In the genomic region with DNA sequence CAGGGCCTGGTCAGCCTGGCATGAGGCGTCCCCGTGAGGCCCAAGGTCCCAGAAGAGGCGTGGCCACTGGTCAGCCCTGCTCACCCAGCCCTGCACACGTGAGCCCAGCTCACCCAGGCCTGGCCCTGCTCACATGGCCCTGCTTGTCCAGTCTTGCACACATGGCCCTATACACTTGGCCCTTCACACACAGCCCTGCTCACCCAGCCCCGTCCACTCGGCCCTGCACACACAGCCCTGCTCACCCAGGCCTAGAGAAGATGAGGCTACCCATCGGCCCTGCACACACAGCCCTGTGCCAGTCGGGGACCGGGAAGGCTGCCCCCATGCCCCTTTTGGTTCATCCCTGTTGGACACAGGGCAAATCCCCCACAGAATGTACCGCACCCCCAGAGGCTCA, we compare ENCODE assay signal across 17 cellular contexts. TPM values are rescaled to one million over a fixed set of nuclear protein-coding genes. Genes with fewer than 3 reads are reported as not detected.
DNase-seq lines count a peak whose midpoint lies in the region; ATAC-seq, FAIRE-seq and TF ChIP-seq lines count a peak whose summit lies in the region.
"Had no signal": no experiment of that assay in that cellular context is flagged by ENCODE, and none has a peak within 500 bp of the region (broad histone marks: within the 10 kb centered on the region; RNA-seq: fewer than 3 reads in every experiment).

No MANE protein-coding gene starts in this region.

- intact Hi-C loops in cardiac septum (cut with DNase I) (no loop called here), aorta (cut with DNase I) (loop anchor here (2.0 kb wide), 1 partner anchor 91 kb away; no protein-coding TSS in a partner anchor), testis (cut with DNase I; ENCODE audit: low total_unique reads) (no loop called here)

- H3K27me3 Mint-ChIP-seq in nephron progenitor cell (ENCODE audit: low read depth, poor library complexity) = peaks cover 11% of the 10 kb centered on the region

- H3K36me3 ChIP-seq in aorta (ENCODE audit: control insufficient read depth in 1 of 2, insufficient read depth in 2 of 2, low read length in 1 of 2) (no peaks in the 10 kb centered on the region), testis (ENCODE audit: low read depth, missing control alignments) (no peaks in the 10 kb centered on the region)

- H3K4me3 ChIP-seq in aorta (ENCODE audit: low read length in 2 of 2) (no peak overlapping the region), testis (no peak overlapping the region)

- no peak for ATAC-seq in aorta (ENCODE audit: low FRiP score)

- no peaks in the 10 kb centered on the region for H3K36me3 Mint-ChIP-seq in nephron progenitor cell (ENCODE audit: low read depth)

- H3K4me1 ChIP-seq in aorta (ENCODE audit: control insufficient read depth in 1 of 2, insufficient read depth in 2 of 2, low read length in 2 of 2) (no peaks in the 10 kb centered on the region), testis (no peaks in the 10 kb centered on the region)
- H3K4me1 ChIP-seq: foreskin keratinocyte had no signal

- H3K4me3 Mint-ChIP-seq in nephron progenitor cell = no peak overlapping the region
- H3K4me3 Mint-ChIP-seq: central memory CD8-positive, alpha-beta T cell; T-helper 1 cell treated with Interleukin-12 subunit alpha and Interleukin-12 subunit beta and Interleukin-4 antibody, amounts not matched to agents 30 μg/mL and 1 μg/mL, for 36 hours had no signal

- TF ChIP-seq POLR2A in GM12892 (IDR thresholded peaks at IDR 0.05; ENCODE audit: low read depth, low read length) (no peak), testis (IDR thresholded peaks at IDR 0.05) (no peak)

- no peaks in the 10 kb centered on the region for H3K9me3 Mint-ChIP-seq in nephron progenitor cell
- H3K9me3 Mint-ChIP-seq: central memory CD8-positive, alpha-beta T cell; T-helper 1 cell treated with Interleukin-12 subunit alpha and Interleukin-12 subunit beta and Interleukin-4 antibody, amounts not matched to agents 30 μg/mL and 1 μg/mL, for 36 hours had no signal

- TF ChIP-seq CTCF in nephron progenitor cell (IDR thresholded peaks at IDR 0.05) (no peak), testis (IDR thresholded peaks at IDR 0.05) (no peak)

- H3K27ac ChIP-seq in aorta (ENCODE audit: low read depth in 1 of 2, low read length in 2 of 2) (no peak overlapping the region), testis (no peak overlapping the region)
- H3K27ac ChIP-seq: foreskin keratinocyte had no signal

- peaks cover 50% of the 10 kb centered on the region for H3K4me1 Mint-ChIP-seq in nephron progenitor cell

- no peak for FAIRE-seq in GM12892 (lab: Jason Lieb, UNC)
- FAIRE-seq: D721Med, endometrium, small intestine had no signal

- H3K27me3 ChIP-seq in aorta (ENCODE audit: control insufficient read depth in 1 of 2, insufficient read depth in 2 of 2, low read length in 1 of 2) (no peaks in the 10 kb centered on the region), testis (no peaks in the 10 kb centered on the region)

- peak; percentile 2 for DNase-seq in stimulated activated CD4-positive, alpha-beta T cell treated with anti-CD3 and anti-CD28 coated beads, Interleukin-1b, Interleukin-23, amount 100 ng/mL, for 48 hours
- DNase-seq in stimulated activated CD4-positive, alpha-beta T cell treated with anti-CD3 and anti-CD28 coated beads, Interleukin-4, amount 100 ng/mL, for 24 hours = no peak
- DNase-seq in cardiac septum (ENCODE audit: low spot score) (peak; percentile 77), nephron progenitor cell (no peak), aorta (peak; percentile 41 to 82), NCI-H748 (lab: John Stamatoyannopoulos, UW; ENCODE audit: unreplicated experiment) (no peak), GM12892 (ENCODE audit: insufficient read length) (no peak), testis (no peak)
- DNase-seq: foreskin keratinocyte, midbrain, NCI-H1417, occipital lobe had no signal

- WGBS in aorta, 2 donors = 92 to 93% methylated on average over 8 to 10 of the region's 10 CpGs
- WGBS in testis, 2 donors = 82 to 95% methylated on average over 8 of the region's 10 CpGs

- no peaks in the 10 kb centered on the region for H3K9me3 ChIP-seq in aorta (ENCODE audit: control insufficient read depth, low read length)
- H3K9me3 ChIP-seq in testis = no peaks in the 10 kb centered on the region

- H3K27ac Mint-ChIP-seq in nephron progenitor cell = peak overlapping the region; percentile 96
- H3K27ac Mint-ChIP-seq: T-helper 1 cell treated with Interleukin-12 subunit alpha and Interleukin-12 subunit beta and Interleukin-4 antibody, amounts not matched to agents 30 μg/mL and 1 μg/mL, for 36 hours had no signal

RNA-seq across cellular contexts. Expression of gene ZDHHC11B, which starts 28.4 kb away (rescaled TPM):
- total RNA-seq in cardiac septum (5.5 TPM), aorta (10 to 100 TPM in 1 of 2 donors, 1 to 10 TPM in 1; 5.9 to 17.7 TPM), testis (1 to 10 TPM; 3.0 to 9.0 TPM)
- polyA plus RNA-seq in aorta (1 to 10 TPM; 2.0 to 4.5 TPM), testis (ENCODE audit: insufficient read depth, low read depth, low replicate concordance) (4.6 TPM)
- 0.15 TPM for polyA plus RNA-seq in GM12892 (2012; ENCODE audit: missing spikeins)
- total RNA-seq: foreskin keratinocyte had no signal
- polyA plus RNA-seq: foreskin keratinocyte had no signal

Comparison
In these comparisons a context has a peak if more than half of its experiments do, and no peak if none do; other contexts are left out.
1. DNase-seq: peak in stimulated activated CD4-positive, alpha-beta T cell treated with anti-CD3 and anti-CD28 coated beads, Interleukin-1b, Interleukin-23, amount 100 ng/mL, for 48 hours (single experiment), cardiac septum (single experiment) and aorta (2 of 2); none in stimulated activated CD4-positive, alpha-beta T cell treated with anti-CD3 and anti-CD28 coated beads, Interleukin-4, amount 100 ng/mL, for 24 hours (single experiment), nephron progenitor cell (single experiment), NCI-H748 (single experiment), GM12892 (single experiment) and testis (single experiment).
2. intact Hi-C loops: an anchor here in aorta (2.0 kb wide); none called in cardiac septum and testis.